In the genomic region with DNA sequence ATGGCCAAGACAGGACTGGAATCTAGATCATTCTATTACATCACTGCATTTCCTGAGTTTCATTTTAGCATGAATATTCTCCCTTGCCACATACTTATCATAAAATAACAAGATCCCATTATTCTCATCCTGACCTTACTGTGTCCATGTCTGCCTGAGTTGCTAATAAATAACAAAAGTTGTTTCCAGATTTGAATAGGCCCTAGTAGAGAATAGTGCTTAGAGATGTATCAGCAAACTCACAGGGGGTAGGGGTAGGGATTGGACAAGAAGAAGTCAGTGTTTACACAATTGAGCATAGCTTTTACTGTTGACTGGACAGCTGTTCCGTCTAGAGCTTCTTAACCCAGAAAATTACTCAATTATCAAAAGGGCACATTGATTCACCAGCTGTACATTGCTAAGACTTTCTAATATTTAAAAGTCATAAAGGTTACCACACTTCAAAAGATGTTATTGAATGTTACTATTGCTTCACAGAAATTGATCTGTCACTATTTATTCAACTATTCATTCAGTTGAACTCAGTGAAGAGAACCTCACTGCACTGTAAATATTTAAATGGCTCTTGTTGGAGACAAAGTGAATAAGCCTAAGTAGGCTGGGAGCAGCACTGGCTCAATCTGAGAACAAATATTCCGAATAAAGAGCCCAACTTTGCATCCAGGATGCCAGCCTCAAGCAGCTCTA, we compare ENCODE assay signal across 1 cellular context.
TF ChIP-seq lines count a peak whose summit lies in the region.

No MANE protein-coding gene starts in this region.

TF ChIP-seq in HepG2, 621 proteins besides CTCF, POLR2A, EP300 and RAD21 (continued from another document and continues in another):
- peak; percentile 100 for TF ChIP-seq NR2F2 (IDR thresholded peaks at IDR 0.05; ENCODE audit: borderline replicate concordance, low read depth)
- TF ChIP-seq, protein P1, sequence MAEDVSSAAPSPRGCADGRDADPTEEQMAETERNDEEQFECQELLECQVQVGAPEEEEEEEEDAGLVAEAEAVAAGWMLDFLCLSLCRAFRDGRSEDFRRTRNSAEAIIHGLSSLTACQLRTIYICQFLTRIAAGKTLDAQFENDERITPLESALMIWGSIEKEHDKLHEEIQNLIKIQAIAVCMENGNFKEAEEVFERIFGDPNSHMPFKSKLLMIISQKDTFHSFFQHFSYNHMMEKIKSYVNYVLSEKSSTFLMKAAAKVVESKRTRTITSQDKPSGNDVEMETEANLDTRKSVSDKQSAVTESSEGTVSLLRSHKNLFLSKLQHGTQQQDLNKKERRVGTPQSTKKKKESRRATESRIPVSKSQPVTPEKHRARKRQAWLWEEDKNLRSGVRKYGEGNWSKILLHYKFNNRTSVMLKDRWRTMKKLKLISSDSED (CRISPR knock-in tag; IDR thresholded peaks at IDR 0.05), result no peak
- peak; percentile 67 for TF ChIP-seq GATAD1 (CRISPR knock-in tag; IDR thresholded peaks at IDR 0.05)
- no peak for TF ChIP-seq SATB2 (CRISPR knock-in tag; IDR thresholded peaks at IDR 0.05)
- TF ChIP-seq ZNF780A (CRISPR knock-in tag; IDR thresholded peaks at IDR 0.05), result no peak
- no peak for TF ChIP-seq ZKSCAN5 (CRISPR knock-in tag; IDR thresholded peaks at IDR 0.05)
- 0 out of 2 replicates have a peak, but pooled peaks have one; percentile 31 for TF ChIP-seq ESRRA (CRISPR knock-in tag; IDR thresholded peaks at IDR 0.05; ENCODE audit: low read depth)
- TF ChIP-seq, protein P2, sequence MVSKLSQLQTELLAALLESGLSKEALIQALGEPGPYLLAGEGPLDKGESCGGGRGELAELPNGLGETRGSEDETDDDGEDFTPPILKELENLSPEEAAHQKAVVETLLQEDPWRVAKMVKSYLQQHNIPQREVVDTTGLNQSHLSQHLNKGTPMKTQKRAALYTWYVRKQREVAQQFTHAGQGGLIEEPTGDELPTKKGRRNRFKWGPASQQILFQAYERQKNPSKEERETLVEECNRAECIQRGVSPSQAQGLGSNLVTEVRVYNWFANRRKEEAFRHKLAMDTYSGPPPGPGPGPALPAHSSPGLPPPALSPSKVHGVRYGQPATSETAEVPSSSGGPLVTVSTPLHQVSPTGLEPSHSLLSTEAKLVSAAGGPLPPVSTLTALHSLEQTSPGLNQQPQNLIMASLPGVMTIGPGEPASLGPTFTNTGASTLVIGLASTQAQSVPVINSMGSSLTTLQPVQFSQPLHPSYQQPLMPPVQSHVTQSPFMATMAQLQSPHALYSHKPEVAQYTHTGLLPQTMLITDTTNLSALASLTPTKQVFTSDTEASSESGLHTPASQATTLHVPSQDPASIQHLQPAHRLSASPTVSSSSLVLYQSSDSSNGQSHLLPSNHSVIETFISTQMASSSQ (IDR thresholded peaks at IDR 0.05; ENCODE audit: low read depth), result peak; percentile 73
- TF ChIP-seq, protein P2 (CRISPR knock-in tag; IDR thresholded peaks at IDR 0.05; ENCODE audit: borderline replicate concordance), result peak; percentile 62; the same call in 1 of the 2 replicates
- no peak for TF ChIP-seq RBM22 (optimal IDR thresholded peaks at IDR 0.05; ENCODE audit: low read length)
- no peak for TF ChIP-seq SP1 (IDR thresholded peaks at IDR 0.05)
- no peak for TF ChIP-seq SP1 (CRISPR knock-in tag; IDR thresholded peaks at IDR 0.05)
- TF ChIP-seq, protein P3, sequence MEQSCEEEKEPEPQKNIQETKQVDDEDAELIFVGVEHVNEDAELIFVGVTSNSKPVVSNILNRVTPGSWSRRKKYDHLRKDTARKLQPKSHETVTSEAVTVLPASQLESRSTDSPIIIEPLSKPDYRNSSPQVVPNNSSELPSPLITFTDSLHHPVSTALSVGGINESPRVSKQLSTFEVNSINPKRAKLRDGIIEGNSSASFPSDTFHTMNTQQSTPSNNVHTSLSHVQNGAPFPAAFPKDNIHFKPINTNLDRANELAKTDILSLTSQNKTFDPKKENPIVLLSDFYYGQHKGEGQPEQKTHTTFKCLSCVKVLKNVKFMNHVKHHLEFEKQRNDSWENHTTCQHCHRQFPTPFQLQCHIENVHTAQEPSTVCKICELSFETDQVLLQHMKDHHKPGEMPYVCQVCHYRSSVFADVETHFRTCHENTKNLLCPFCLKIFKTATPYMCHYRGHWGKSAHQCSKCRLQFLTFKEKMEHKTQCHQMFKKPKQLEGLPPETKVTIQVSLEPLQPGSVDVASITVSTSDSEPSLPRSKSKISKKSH (CRISPR knock-in tag; IDR thresholded peaks at IDR 0.05; ENCODE audit: borderline replicate concordance), result no peak
- TF ChIP-seq, protein P4, sequence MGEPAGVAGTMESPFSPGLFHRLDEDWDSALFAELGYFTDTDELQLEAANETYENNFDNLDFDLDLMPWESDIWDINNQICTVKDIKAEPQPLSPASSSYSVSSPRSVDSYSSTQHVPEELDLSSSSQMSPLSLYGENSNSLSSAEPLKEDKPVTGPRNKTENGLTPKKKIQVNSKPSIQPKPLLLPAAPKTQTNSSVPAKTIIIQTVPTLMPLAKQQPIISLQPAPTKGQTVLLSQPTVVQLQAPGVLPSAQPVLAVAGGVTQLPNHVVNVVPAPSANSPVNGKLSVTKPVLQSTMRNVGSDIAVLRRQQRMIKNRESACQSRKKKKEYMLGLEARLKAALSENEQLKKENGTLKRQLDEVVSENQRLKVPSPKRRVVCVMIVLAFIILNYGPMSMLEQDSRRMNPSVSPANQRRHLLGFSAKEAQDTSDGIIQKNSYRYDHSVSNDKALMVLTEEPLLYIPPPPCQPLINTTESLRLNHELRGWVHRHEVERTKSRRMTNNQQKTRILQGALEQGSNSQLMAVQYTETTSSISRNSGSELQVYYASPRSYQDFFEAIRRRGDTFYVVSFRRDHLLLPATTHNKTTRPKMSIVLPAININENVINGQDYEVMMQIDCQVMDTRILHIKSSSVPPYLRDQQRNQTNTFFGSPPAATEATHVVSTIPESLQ (CRISPR knock-in tag; conservative IDR thresholded peaks at IDR 0.05), result no peak
- no peak for TF ChIP-seq ZNF564 (CRISPR knock-in tag; IDR thresholded peaks at IDR 0.05)
- no peak for TF ChIP-seq MAFG (CRISPR knock-in tag; IDR thresholded peaks at IDR 0.05)
- peak; percentile 87 for TF ChIP-seq SMAD3 (CRISPR knock-in tag; IDR thresholded peaks at IDR 0.05)
- TF ChIP-seq SOX13 (IDR thresholded peaks at IDR 0.05), result peak; percentile 79; the same call in 1 of the 2 replicates
- TF ChIP-seq SOX13 (CRISPR knock-in tag; conservative IDR thresholded peaks at IDR 0.05 in 1 of 2, IDR thresholded peaks at IDR 0.05 in 1 of 2), result peak in 1 of 2 experiments; percentile 91; a peak in 2 of 4 replicates
- no peak for TF ChIP-seq ZSCAN20 (CRISPR knock-in tag; IDR thresholded peaks at IDR 0.05; ENCODE audit: borderline replicate concordance)
- TF ChIP-seq SIX4 (CRISPR knock-in tag; IDR thresholded peaks at IDR 0.05), result peak; percentile 61; the same call in 1 of the 2 replicates
- TF ChIP-seq, protein P5, sequence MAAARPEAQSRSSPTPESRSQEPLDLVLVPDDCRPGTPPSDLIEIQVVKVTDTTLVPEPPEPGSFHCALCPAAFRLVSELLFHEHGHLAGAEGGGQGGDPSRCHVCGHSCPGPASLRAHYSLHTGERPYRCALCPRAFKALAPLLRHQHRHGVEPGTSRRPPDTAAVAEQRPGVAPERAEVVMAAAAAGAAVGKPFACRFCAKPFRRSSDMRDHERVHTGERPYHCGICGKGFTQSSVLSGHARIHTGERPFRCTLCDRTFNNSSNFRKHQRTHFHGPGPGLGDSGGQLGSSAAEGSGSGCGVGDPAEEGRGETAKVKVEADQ (CRISPR knock-in tag; IDR thresholded peaks at IDR 0.05; ENCODE audit: borderline replicate concordance), result no peak
- TF ChIP-seq, protein P6, sequence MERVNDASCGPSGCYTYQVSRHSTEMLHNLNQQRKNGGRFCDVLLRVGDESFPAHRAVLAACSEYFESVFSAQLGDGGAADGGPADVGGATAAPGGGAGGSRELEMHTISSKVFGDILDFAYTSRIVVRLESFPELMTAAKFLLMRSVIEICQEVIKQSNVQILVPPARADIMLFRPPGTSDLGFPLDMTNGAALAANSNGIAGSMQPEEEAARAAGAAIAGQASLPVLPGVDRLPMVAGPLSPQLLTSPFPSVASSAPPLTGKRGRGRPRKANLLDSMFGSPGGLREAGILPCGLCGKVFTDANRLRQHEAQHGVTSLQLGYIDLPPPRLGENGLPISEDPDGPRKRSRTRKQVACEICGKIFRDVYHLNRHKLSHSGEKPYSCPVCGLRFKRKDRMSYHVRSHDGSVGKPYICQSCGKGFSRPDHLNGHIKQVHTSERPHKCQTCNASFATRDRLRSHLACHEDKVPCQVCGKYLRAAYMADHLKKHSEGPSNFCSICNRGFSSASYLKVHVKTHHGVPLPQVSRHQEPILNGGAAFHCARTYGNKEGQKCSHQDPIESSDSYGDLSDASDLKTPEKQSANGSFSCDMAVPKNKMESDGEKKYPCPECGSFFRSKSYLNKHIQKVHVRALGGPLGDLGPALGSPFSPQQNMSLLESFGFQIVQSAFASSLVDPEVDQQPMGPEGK (CRISPR knock-in tag; IDR thresholded peaks at IDR 0.05), result no peak
- TF ChIP-seq ATF7-NPFF (CRISPR knock-in tag; IDR thresholded peaks at IDR 0.05; ENCODE audit: low read depth), result no peak
- TF ChIP-seq, protein P7, sequence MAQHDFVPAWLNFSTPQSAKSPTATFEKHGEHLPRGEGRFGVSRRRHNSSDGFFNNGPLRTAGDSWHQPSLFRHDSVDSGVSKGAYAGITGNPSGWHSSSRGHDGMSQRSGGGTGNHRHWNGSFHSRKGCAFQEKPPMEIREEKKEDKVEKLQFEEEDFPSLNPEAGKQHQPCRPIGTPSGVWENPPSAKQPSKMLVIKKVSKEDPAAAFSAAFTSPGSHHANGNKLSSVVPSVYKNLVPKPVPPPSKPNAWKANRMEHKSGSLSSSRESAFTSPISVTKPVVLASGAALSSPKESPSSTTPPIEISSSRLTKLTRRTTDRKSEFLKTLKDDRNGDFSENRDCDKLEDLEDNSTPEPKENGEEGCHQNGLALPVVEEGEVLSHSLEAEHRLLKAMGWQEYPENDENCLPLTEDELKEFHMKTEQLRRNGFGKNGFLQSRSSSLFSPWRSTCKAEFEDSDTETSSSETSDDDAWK (CRISPR knock-in tag; IDR thresholded peaks at IDR 0.05), result no peak
- no peak for TF ChIP-seq MYNN (CRISPR knock-in tag; IDR thresholded peaks at IDR 0.05; ENCODE audit: low read depth)
- TF ChIP-seq ZNF598 (CRISPR knock-in tag; IDR thresholded peaks at IDR 0.05; ENCODE audit: borderline replicate concordance), result no peak
- TF ChIP-seq, protein P8, sequence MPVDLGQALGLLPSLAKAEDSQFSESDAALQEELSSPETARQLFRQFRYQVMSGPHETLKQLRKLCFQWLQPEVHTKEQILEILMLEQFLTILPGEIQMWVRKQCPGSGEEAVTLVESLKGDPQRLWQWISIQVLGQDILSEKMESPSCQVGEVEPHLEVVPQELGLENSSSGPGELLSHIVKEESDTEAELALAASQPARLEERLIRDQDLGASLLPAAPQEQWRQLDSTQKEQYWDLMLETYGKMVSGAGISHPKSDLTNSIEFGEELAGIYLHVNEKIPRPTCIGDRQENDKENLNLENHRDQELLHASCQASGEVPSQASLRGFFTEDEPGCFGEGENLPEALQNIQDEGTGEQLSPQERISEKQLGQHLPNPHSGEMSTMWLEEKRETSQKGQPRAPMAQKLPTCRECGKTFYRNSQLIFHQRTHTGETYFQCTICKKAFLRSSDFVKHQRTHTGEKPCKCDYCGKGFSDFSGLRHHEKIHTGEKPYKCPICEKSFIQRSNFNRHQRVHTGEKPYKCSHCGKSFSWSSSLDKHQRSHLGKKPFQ (CRISPR knock-in tag; IDR thresholded peaks at IDR 0.05; ENCODE audit: insufficient replicate concordance), result no peak
- no peak for TF ChIP-seq NFKB2 (CRISPR knock-in tag; IDR thresholded peaks at IDR 0.05; ENCODE audit: borderline replicate concordance)
- peak; percentile 91 for TF ChIP-seq ZMYM4 (CRISPR knock-in tag; IDR thresholded peaks at IDR 0.05)
- no peak for TF ChIP-seq ZNF775 (CRISPR knock-in tag; IDR thresholded peaks at IDR 0.05; ENCODE audit: borderline replicate concordance)
- no peak for TF ChIP-seq CREB1 (IDR thresholded peaks at IDR 0.05)
- TF ChIP-seq CREB1 (CRISPR knock-in tag; IDR thresholded peaks at IDR 0.05), result peak; percentile 60
- peak; percentile 83 for TF ChIP-seq PPARG (CRISPR knock-in tag; conservative IDR thresholded peaks at IDR 0.05)
- TF ChIP-seq GABPA (IDR thresholded peaks at IDR 0.05; ENCODE audit: low read depth, low read length), result no peak
- no peak; the same call in 1 of the 2 replicates for TF ChIP-seq GABPA (CRISPR knock-in tag; IDR thresholded peaks at IDR 0.05; ENCODE audit: low read depth)
- no peak for TF ChIP-seq AHR (CRISPR knock-in tag; IDR thresholded peaks at IDR 0.05)
- TF ChIP-seq MEIS1 (CRISPR knock-in tag; IDR thresholded peaks at IDR 0.05; ENCODE audit: borderline replicate concordance), result peak; percentile 56; the same call in 1 of the 2 replicates
- TF ChIP-seq RCOR2 (CRISPR knock-in tag; IDR thresholded peaks at IDR 0.05), result peak; percentile 93; the same call in 1 of the 2 replicates
- no peak; the same call in 1 of the 2 replicates for TF ChIP-seq ZNF329 (CRISPR knock-in tag; IDR thresholded peaks at IDR 0.05; ENCODE audit: low read depth)
- TF ChIP-seq POLR2AphosphoS5 (IDR thresholded peaks at IDR 0.05; ENCODE audit: low read depth, low read length), result no peak
- peak; percentile 90 for TF ChIP-seq FOXK1 (CRISPR knock-in tag; IDR thresholded peaks at IDR 0.05; ENCODE audit: borderline replicate concordance, low read depth)
- TF ChIP-seq ZNF766 (CRISPR knock-in tag; IDR thresholded peaks at IDR 0.05; ENCODE audit: borderline replicate concordance), result no peak
- no peak for TF ChIP-seq ZNF256 (CRISPR knock-in tag; conservative IDR thresholded peaks at IDR 0.05)
- TF ChIP-seq SUZ12 (IDR thresholded peaks at IDR 0.05; ENCODE audit: low read depth, low read length), result no peak
- peak; percentile 77; the same call in 1 of the 2 replicates for TF ChIP-seq ZNF430 (CRISPR knock-in tag; IDR thresholded peaks at IDR 0.05)
- 0 out of 2 replicates have a peak, but pooled peaks have one; percentile 30 for TF ChIP-seq ZNF292 (CRISPR knock-in tag; IDR thresholded peaks at IDR 0.05; ENCODE audit: borderline replicate concordance, low read depth)
- TF ChIP-seq EEA1 (CRISPR knock-in tag; IDR thresholded peaks at IDR 0.05; ENCODE audit: borderline replicate concordance), result no peak
- TF ChIP-seq ZNF3 (CRISPR knock-in tag; IDR thresholded peaks at IDR 0.05), result no peak
- peak; percentile 81; the same call in 1 of the 2 replicates for TF ChIP-seq DPF2 (CRISPR knock-in tag; IDR thresholded peaks at IDR 0.05; ENCODE audit: borderline replicate concordance, low read depth)
- no peak for TF ChIP-seq PHB2 (IDR thresholded peaks at IDR 0.05; ENCODE audit: partially characterized antibody)
- TF ChIP-seq ZNF501 (CRISPR knock-in tag; IDR thresholded peaks at IDR 0.05), result no peak
- TF ChIP-seq SOX5 (CRISPR knock-in tag; IDR thresholded peaks at IDR 0.05; ENCODE audit: borderline replicate concordance), result peak; percentile 88
- TF ChIP-seq SSRP1 (CRISPR knock-in tag; IDR thresholded peaks at IDR 0.05), result no peak
- TF ChIP-seq ZNF761 (CRISPR knock-in tag; conservative IDR thresholded peaks at IDR 0.05), result no peak
- TF ChIP-seq RARA (CRISPR knock-in tag; IDR thresholded peaks at IDR 0.05), result peak; percentile 99
